Comparison of ENCODE assay signal across 13 cellular contexts in genomic region chr2:61356958-61357350, GRCh38.
DNase-seq lines count a peak whose midpoint lies in the region; ATAC-seq and TF ChIP-seq lines count a peak whose summit lies in the region.
"Had no signal": no experiment of that assay in that cellular context is flagged by ENCODE, and none has a peak within 500 bp of the region (broad histone marks: within the 10 kb centered on the region; RNA-seq: fewer than 3 reads in every experiment).

No MANE protein-coding gene starts in this region.

- peak overlapping the region; percentile 63 for H3K4me2 ChIP-seq in osteoblast (ENCODE audit: insufficient read depth, low read length)

- H3K4me3 ChIP-seq in CD8-positive, alpha-beta memory T cell (ENCODE audit: low read length): no peak overlapping the region
- H3K4me3 ChIP-seq in osteoblast (ENCODE audit: insufficient read depth, low read length): no peak overlapping the region

- peaks cover 6% of the 10 kb centered on the region for H3K9me3 ChIP-seq in CD8-positive, alpha-beta memory T cell (ENCODE audit: low read length)
- H3K9me3 ChIP-seq in osteoblast (ENCODE audit: low read depth, low read length): no peaks in the 10 kb centered on the region

- peaks cover 20 to 53% (median 29%) of the 10 kb centered on the region in 3 donors for H3K36me3 Mint-ChIP-seq in CD8-positive, alpha-beta memory T cell
- H3K36me3 Mint-ChIP-seq in effector memory CD8-positive, alpha-beta T cell (ENCODE audit: insufficient read depth): peaks cover 25% of the 10 kb centered on the region

- H3K27ac Mint-ChIP-seq in CD8-positive, alpha-beta memory T cell: peak overlapping the region in 6 of 8 donors; percentile 21 to 58 (median 36)
- H3K27ac Mint-ChIP-seq in effector memory CD8-positive, alpha-beta T cell: peak overlapping the region; percentile 1 to 63

- H3K4me1 Mint-ChIP-seq in CD8-positive, alpha-beta memory T cell: peaks cover 50 to 73% (median 73%) of the 10 kb centered on the region in 3 donors
- H3K4me1 Mint-ChIP-seq in effector memory CD8-positive, alpha-beta T cell (ENCODE audit: low read depth in 2 of 2): peaks cover 28 to 50% of the 10 kb centered on the region in 2 donors

- DNase-seq in CD8-positive, alpha-beta memory T cell: no peak
- DNase-seq in NCI-H2029 (lab: John Stamatoyannopoulos, UW): peak; percentile 16
- no peak for DNase-seq in effector memory CD8-positive, alpha-beta T cell
- no peak for DNase-seq in osteoblast (ENCODE audit: insufficient read length, low spot score, missing footprints)
- DNase-seq in left lobe of liver (ENCODE audit: low spot score): no peak
- DNase-seq in retina: no peak
- DNase-seq in stimulated activated CD4-positive, alpha-beta T cell treated with anti-CD3 and anti-CD28 coated beads, Interleukin-15, amount 100 ng/mL, for 24 hours: no peak
- DNase-seq: activated CD4-positive, alpha-beta T cell treated with anti-CD3 and anti-CD28 coated beads, Interleukin-2, amount 50 U/mL, for 1 hour; DMS 273 treated with DMSO at 0.1 percent for 48 hours; effector memory CD4-positive, alpha-beta T cell; naive B cell; NCI-H524; stimulated activated CD8-positive, alpha-beta memory T cell treated with anti-CD3 and anti-CD28 coated beads, Interleukin-4, amount 100 ng/mL, for 48 hours had no signal

- CTCF ChIA-PET in CD8-positive, alpha-beta memory T cell (lab: Charles Lee): no interaction called here

- no peak overlapping the region for H2AFZ ChIP-seq in osteoblast (ENCODE audit: low read length)

- H3K9me3 Mint-ChIP-seq in CD8-positive, alpha-beta memory T cell: peaks cover 0 to 7% (median 6%) of the 10 kb centered on the region in 5 donors
- H3K9me3 Mint-ChIP-seq in effector memory CD8-positive, alpha-beta T cell: no peaks in the 10 kb centered on the region

- H3K36me3 ChIP-seq in CD8-positive, alpha-beta memory T cell (ENCODE audit: insufficient read depth, low read length): peaks cover 14% of the 10 kb centered on the region
- peaks cover 21% of the 10 kb centered on the region for H3K36me3 ChIP-seq in osteoblast (ENCODE audit: insufficient read depth, low read length)

- H4K20me1 ChIP-seq in osteoblast (ENCODE audit: insufficient read depth, low read length): peaks cover 45% of the 10 kb centered on the region

- no peaks in the 10 kb centered on the region for H3K27me3 Mint-ChIP-seq in CD8-positive, alpha-beta memory T cell
- H3K27me3 Mint-ChIP-seq in effector memory CD8-positive, alpha-beta T cell: no peaks in the 10 kb centered on the region
- H3K27me3 Mint-ChIP-seq: naive B cell had no signal

- no peak for ATAC-seq in effector memory CD8-positive, alpha-beta T cell (replicated peaks)
- no peak for ATAC-seq in left lobe of liver

- TF ChIP-seq CTCF in osteoblast (IDR thresholded peaks at IDR 0.05; ENCODE audit: extremely low read depth, low read depth, low read length): no peak

- no peak overlapping the region for H3K4me3 Mint-ChIP-seq in CD8-positive, alpha-beta memory T cell
- no peak overlapping the region for H3K4me3 Mint-ChIP-seq in effector memory CD8-positive, alpha-beta T cell
- H3K4me3 Mint-ChIP-seq: naive B cell had no signal

- POLR2A ChIA-PET in CD8-positive, alpha-beta memory T cell (lab: Charles Lee): no interaction called here

- no peak overlapping the region for H3K27ac ChIP-seq in CD8-positive, alpha-beta memory T cell (ENCODE audit: low read depth, low read length)
- H3K27ac ChIP-seq in osteoblast (ENCODE audit: low read depth, low read length): no peak overlapping the region

- H3K4me1 ChIP-seq in CD8-positive, alpha-beta memory T cell (ENCODE audit: insufficient read depth, low read length): peaks cover 3% of the 10 kb centered on the region
- H3K4me1 ChIP-seq in osteoblast (ENCODE audit: insufficient read depth, low read length): peaks cover 18% of the 10 kb centered on the region

- no peaks in the 10 kb centered on the region for H3K27me3 ChIP-seq in CD8-positive, alpha-beta memory T cell (ENCODE audit: insufficient read depth, low read length, poor library complexity, severe bottlenecking)
- H3K27me3 ChIP-seq in osteoblast (ENCODE audit: insufficient read depth, low read length): no peaks in the 10 kb centered on the region

- H3K79me2 ChIP-seq in osteoblast (ENCODE audit: insufficient read depth, low read length): peaks cover 92% of the 10 kb centered on the region
